In genomic region chr4:107719211-107719926, GRCh38 we compare ENCODE assay signal across 8 cellular contexts. TPM values are rescaled to one million over a fixed set of nuclear protein-coding genes. Genes with fewer than 3 reads are reported as not detected.
DNase-seq lines count a peak whose midpoint lies in the region; ATAC-seq and TF ChIP-seq lines count a peak whose summit lies in the region.

No MANE protein-coding gene starts in this region.

- H3K27ac ChIP-seq in H9 (ENCODE audit: insufficient read length, low read depth, low read length) (no peak overlapping the region), foreskin keratinocyte (peak overlapping the region; percentile 19)

- no peak overlapping the region for H3K23ac ChIP-seq in H9 (ENCODE audit: insufficient read length, low read depth, low read length)

- no peak overlapping the region for H2BK5ac ChIP-seq in H9 (ENCODE audit: insufficient read length, low read length)

- H3T11ph ChIP-seq in H9 (ENCODE audit: low read length) = no peak overlapping the region

- no peak overlapping the region for H4K8ac ChIP-seq in H9 (replicated peaks; ENCODE audit: insufficient read length, low read depth, low read length)

- no peak overlapping the region for H3K56ac ChIP-seq in H9 (ENCODE audit: insufficient read length, low read depth, low read length)

- H3K79me2 ChIP-seq in H9 (ENCODE audit: insufficient read depth, low read length) = peaks cover 19% of the 10 kb centered on the region; the same call in 1 of the 2 replicates

- H3K4me1 ChIP-seq in H9 (ENCODE audit: insufficient read depth, low read length) (peaks cover 4% of the 10 kb centered on the region; the same call in 1 of the 2 replicates), foreskin keratinocyte (peaks cover 3% of the 10 kb centered on the region)

- no peak overlapping the region for H4K91ac ChIP-seq in H9 (ENCODE audit: insufficient read length, low read depth, low read length)

- DNase-seq in NCI-H82 (lab: John Stamatoyannopoulos, UW) (peak; percentile 73), NCI-H82 treated with DMSO at 0.1 percent for 48 hours (lab: John Stamatoyannopoulos, UW; ENCODE audit: unreplicated experiment) (no peak), H9 (peak; percentile 72), MG63 (peak; percentile 20), foreskin keratinocyte (peak; percentile 50 to 69), omental fat pad (ENCODE audit: low spot score) (no peak), NCI-H1694 (lab: John Stamatoyannopoulos, UW) (no peak)
- DNase-seq in activated T-cell treated with anti-CD3 and anti-CD28 coated beads, Interleukin-2, amount 50 U/mL, for 24 hours = no peak

- peaks cover 3 to 6% (median 3%) of the 10 kb centered on the region in 3 experiments; a peak in 3 of 7 replicates for H3K36me3 Mint-ChIP-seq in H9 (ENCODE audit: insufficient read depth in 1 of 3, low read depth in 3 of 3)
- H3K36me3 Mint-ChIP-seq in activated T-cell treated with anti-CD3 and anti-CD28 coated beads, Interleukin-2, amount 50 U/mL, for 24 hours (ENCODE audit: low read depth) = peaks cover 8% of the 10 kb centered on the region

- ATAC-seq in foreskin keratinocyte = peak; percentile 42
- peak; percentile 10 for ATAC-seq in omental fat pad (ENCODE audit: low FRiP score)

- peak overlapping the region; percentile 89 to 97 for H3K4me3 Mint-ChIP-seq in H9
- peak overlapping the region; percentile 91 for H3K4me3 Mint-ChIP-seq in activated T-cell treated with anti-CD3 and anti-CD28 coated beads, Interleukin-2, amount 50 U/mL, for 24 hours

- no peak overlapping the region for H3K14ac ChIP-seq in H9 (ENCODE audit: insufficient read depth, low read length)

- H2BK12ac ChIP-seq in H9 (ENCODE audit: insufficient read length, low read depth, low read length) = no peak overlapping the region

- H4K5ac ChIP-seq in H9 (ENCODE audit: insufficient read length, low read depth, low read length) = no peak overlapping the region

- H3K18ac ChIP-seq in H9 (ENCODE audit: insufficient read length, low read depth, low read length) = no peak overlapping the region

- H3K27ac Mint-ChIP-seq in H9 = peak overlapping the region; percentile 95 to 97 (median 95)
- H3K27ac Mint-ChIP-seq in activated T-cell treated with anti-CD3 and anti-CD28 coated beads, Interleukin-2, amount 50 U/mL, for 24 hours = peak overlapping the region; percentile 86

- no peak overlapping the region for H2BK15ac ChIP-seq in H9 (ENCODE audit: low read depth, low read length)

- WGBS in H9 (ENCODE audit: extremely low coverage, insufficient read length, low lambda C conversion rate) = no CpG with 5 or more reads among the region's 28 CpGs

- no peak overlapping the region for H3K4ac ChIP-seq in H9 (ENCODE audit: low read depth, low read length)

- H3K9me3 ChIP-seq in H9 (ENCODE audit: control insufficient read depth, low read depth, low read length) = no peaks in the 10 kb centered on the region
- H3K9me3 ChIP-seq in MG63 = no peaks in the 10 kb centered on the region

- H3K36me3 ChIP-seq in MG63 = no peaks in the 10 kb centered on the region

- peaks cover 16% of the 10 kb centered on the region for H3K23me2 ChIP-seq in H9 (ENCODE audit: insufficient read length, low read depth, low read length, poor library complexity, severe bottlenecking)

- H4K20me1 ChIP-seq in H9 (ENCODE audit: control insufficient read depth, insufficient read depth, insufficient read length) = no peaks in the 10 kb centered on the region

- no peak overlapping the region for H2BK20ac ChIP-seq in H9 (ENCODE audit: low read depth, low read length, poor library complexity, severe bottlenecking)

- H3K4me1 Mint-ChIP-seq in H9 = peaks cover 43 to 47% of the 10 kb centered on the region in 2 experiments
- H3K4me1 Mint-ChIP-seq in activated T-cell treated with anti-CD3 and anti-CD28 coated beads, Interleukin-2, amount 50 U/mL, for 24 hours (ENCODE audit: low read depth) = peaks cover 33% of the 10 kb centered on the region

- H3K9me3 Mint-ChIP-seq in H9 = no peaks in the 10 kb centered on the region; a peak in 2 of 5 replicates
- H3K9me3 Mint-ChIP-seq in activated T-cell treated with anti-CD3 and anti-CD28 coated beads, Interleukin-2, amount 50 U/mL, for 24 hours = no peaks in the 10 kb centered on the region

- H3K4me3 ChIP-seq in MG63 = peak overlapping the region; percentile 78

- peaks cover 17% of the 10 kb centered on the region for H3K79me1 ChIP-seq in H9 (ENCODE audit: insufficient read depth, low read depth, low read length, poor library complexity, severe bottlenecking)

- peak overlapping the region; percentile 93 for H3K4me2 ChIP-seq in H9 (ENCODE audit: insufficient read depth, insufficient read length, low read length)

- H3K27me3 ChIP-seq in H9 (ENCODE audit: insufficient read depth, low read length) (no peaks in the 10 kb centered on the region), MG63 (no peaks in the 10 kb centered on the region), foreskin keratinocyte (no peaks in the 10 kb centered on the region)

- TF ChIP-seq CTCF in H9 (conservative IDR thresholded peaks at IDR 0.05) (no peak), foreskin keratinocyte (conservative IDR thresholded peaks at IDR 0.05) (no peak), omental fat pad (IDR thresholded peaks at IDR 0.05) (no peak)

- peak overlapping the region; percentile 62 for H3K9ac ChIP-seq in H9 (ENCODE audit: extremely low read depth, insufficient read length, low read length)

- no peak overlapping the region for H2AFZ ChIP-seq in H9 (ENCODE audit: low read length)

- no peak overlapping the region for H2AK5ac ChIP-seq in H9 (ENCODE audit: insufficient read length, low read length)

- no peaks in the 10 kb centered on the region for H3K27me3 Mint-ChIP-seq in H9 (ENCODE audit: low read depth)
- no peaks in the 10 kb centered on the region for H3K27me3 Mint-ChIP-seq in activated T-cell treated with anti-CD3 and anti-CD28 coated beads, Interleukin-2, amount 50 U/mL, for 24 hours

- no peak overlapping the region for H2BK120ac ChIP-seq in H9 (ENCODE audit: low read depth, low read length, poor library complexity, severe bottlenecking)

RNA-seq across cellular contexts. Expression of gene PAPSS1, which starts 0.7 kb away (rescaled TPM):
- total RNA-seq in H9 (2021) (83.6 and 86.3 TPM in 2 replicates), foreskin keratinocyte (67.6 and 73.4 TPM in 2 replicates), omental fat pad (10 to 100 TPM; 29.4 to 41.5 (median 37.6) TPM)
- total RNA-seq in MG63 (2014; rRNA removed; shearing (Covaris generic); ENCODE audit: low replicate concordance) = 12.3 and 12.6 TPM in 2 replicates
- 36.2 and 38.9 TPM in 2 replicates for polyA plus RNA-seq in foreskin keratinocyte

Comparison
In these comparisons a context has a peak if more than half of its experiments do, and no peak if none do; other contexts are left out.
1. DNase-seq: peak in NCI-H82 (single experiment), H9 (single experiment), MG63 (single experiment) and foreskin keratinocyte (2 of 2); none in NCI-H82 treated with DMSO at 0.1 percent for 48 hours (single experiment), activated T-cell treated with anti-CD3 and anti-CD28 coated beads, Interleukin-2, amount 50 U/mL, for 24 hours (single experiment), omental fat pad (single experiment) and NCI-H1694 (single experiment).